12 cellular contexts compared by ENCODE assay signal in genomic region chr7:1925349-1925748, GRCh38.
DNase-seq lines count a peak whose midpoint lies in the region; ATAC-seq and FAIRE-seq lines count a peak whose summit lies in the region.
"Had no signal": no experiment of that assay in that cellular context is flagged by ENCODE, and none has a peak within 500 bp of the region (broad histone marks: within the 10 kb centered on the region; RNA-seq: fewer than 3 reads in every experiment).

No MANE protein-coding gene starts in this region.

- no peak overlapping the region for H3K27ac Mint-ChIP-seq in activated CD4-positive, alpha-beta T cell treated with anti-CD3 and anti-CD28 coated beads for 36 hours
- H3K27ac Mint-ChIP-seq in activated naive CD8-positive, alpha-beta T cell = peak overlapping the region; percentile 31
- peak overlapping the region in 1 of 2 donors; percentile 3 for H3K27ac Mint-ChIP-seq in natural killer cell treated with Interleukin-12 subunit alpha and Interleukin-12 subunit beta and Interleukin-15 and Interleukin-18, amount 100 ng/mL, for 72 hours

- no peaks in the 10 kb centered on the region for H3K9me3 Mint-ChIP-seq in activated CD4-positive, alpha-beta T cell treated with anti-CD3 and anti-CD28 coated beads for 36 hours (ENCODE audit: low read depth)
- no peaks in the 10 kb centered on the region for H3K9me3 Mint-ChIP-seq in activated naive CD8-positive, alpha-beta T cell (ENCODE audit: low read depth)
- H3K9me3 Mint-ChIP-seq in natural killer cell treated with Interleukin-12 subunit alpha and Interleukin-12 subunit beta and Interleukin-15 and Interleukin-18, amount 100 ng/mL, for 72 hours = no peaks in the 10 kb centered on the region

- CTCF ChIA-PET in activated CD4-positive, alpha-beta T cell treated with anti-CD3 and anti-CD28 coated beads for 36 hours (lab: Charles Lee) = no interaction called here

- peaks cover 86% of the 10 kb centered on the region for H3K4me1 Mint-ChIP-seq in activated CD4-positive, alpha-beta T cell treated with anti-CD3 and anti-CD28 coated beads for 36 hours
- H3K4me1 Mint-ChIP-seq in activated naive CD8-positive, alpha-beta T cell (ENCODE audit: low read depth) = peaks cover 72% of the 10 kb centered on the region
- H3K4me1 Mint-ChIP-seq in natural killer cell treated with Interleukin-12 subunit alpha and Interleukin-12 subunit beta and Interleukin-15 and Interleukin-18, amount 100 ng/mL, for 72 hours (ENCODE audit: low read depth in 2 of 2) = peaks cover 32 to 38% of the 10 kb centered on the region in 2 donors

- no peak for ATAC-seq in activated CD4-positive, alpha-beta T cell treated with anti-CD3 and anti-CD28 coated beads for 36 hours
- no peak for ATAC-seq in natural killer cell treated with Interleukin-12 subunit alpha and Interleukin-12 subunit beta and Interleukin-15 and Interleukin-18, amount 100 ng/mL, for 72 hours
- ATAC-seq in HG02678 (IDR thresholded peaks at IDR 0.05; ENCODE audit: unreplicated experiment) = no peak
- ATAC-seq: mucosa of descending colon had no signal

- FAIRE-seq in frontal cortex (lab: Jason Lieb, UNC) = no peak
- no peak for FAIRE-seq in GM19239 (lab: Jason Lieb, UNC)
- FAIRE-seq: TTC549 had no signal

- H3K36me3 Mint-ChIP-seq in activated CD4-positive, alpha-beta T cell treated with anti-CD3 and anti-CD28 coated beads for 36 hours (ENCODE audit: low read depth) = peaks cover 19% of the 10 kb centered on the region
- H3K36me3 Mint-ChIP-seq in activated naive CD8-positive, alpha-beta T cell = peaks cover 10% of the 10 kb centered on the region
- H3K36me3 Mint-ChIP-seq in natural killer cell treated with Interleukin-12 subunit alpha and Interleukin-12 subunit beta and Interleukin-15 and Interleukin-18, amount 100 ng/mL, for 72 hours = no peaks in the 10 kb centered on the region

- H3K27me3 Mint-ChIP-seq in activated CD4-positive, alpha-beta T cell treated with anti-CD3 and anti-CD28 coated beads for 36 hours = peaks cover 21% of the 10 kb centered on the region
- no peaks in the 10 kb centered on the region for H3K27me3 Mint-ChIP-seq in activated naive CD8-positive, alpha-beta T cell
- H3K27me3 Mint-ChIP-seq in natural killer cell treated with Interleukin-12 subunit alpha and Interleukin-12 subunit beta and Interleukin-15 and Interleukin-18, amount 100 ng/mL, for 72 hours = no peaks in the 10 kb centered on the region

- POLR2A ChIA-PET in activated CD4-positive, alpha-beta T cell treated with anti-CD3 and anti-CD28 coated beads for 36 hours (lab: Charles Lee) = no interaction called here

- intact Hi-C loops in activated CD4-positive, alpha-beta T cell treated with anti-CD3 and anti-CD28 coated beads for 36 hours (cut with DNase I, micrococcal nuclease) = loop anchor here in 1 of 2 experiments (5.0 kb wide), 1 partner anchor 353 kb away; the partner anchor contains the start of gene PSMG3

- in situ Hi-C loops in KBM-7 (cut with MboI; ENCODE audit: low pct_unique_long_range_greater_than_20kb, low sequenced_read_pairs) = no loop called here

- DNase-seq in activated CD4-positive, alpha-beta T cell treated with anti-CD3 and anti-CD28 coated beads for 36 hours = peak; percentile 45
- no peak for DNase-seq in activated CD4-positive, alpha-beta T cell treated with anti-CD3 and anti-CD28 coated beads, Interleukin-2, amount 50 U/mL, for 4 hours
- DNase-seq in KBM-7 = peak; percentile 55
- DNase-seq in natural killer cell treated with Interleukin-12 subunit alpha and Interleukin-12 subunit beta and Interleukin-15 and Interleukin-18, amount 100 ng/mL, for 72 hours (ENCODE audit: low spot score) = no peak
- no peak for DNase-seq in frontal cortex (ENCODE audit: low spot score in 2 of 2)
- no peak for DNase-seq in GM19239 (ENCODE audit: insufficient read length, low spot score)
- DNase-seq: COR-L47, mucosa of descending colon, NCI-H2081 had no signal

- peak overlapping the region; percentile 10 for H3K4me3 Mint-ChIP-seq in activated CD4-positive, alpha-beta T cell treated with anti-CD3 and anti-CD28 coated beads for 36 hours
- H3K4me3 Mint-ChIP-seq in activated naive CD8-positive, alpha-beta T cell = peak overlapping the region; percentile 74
- peak overlapping the region; percentile 7 for H3K4me3 Mint-ChIP-seq in natural killer cell treated with Interleukin-12 subunit alpha and Interleukin-12 subunit beta and Interleukin-15 and Interleukin-18, amount 100 ng/mL, for 72 hours

Comparison
In these comparisons a context has a peak if more than half of its experiments do, and no peak if none do; other contexts are left out.
1. DNase-seq: peak in activated CD4-positive, alpha-beta T cell treated with anti-CD3 and anti-CD28 coated beads for 36 hours (single experiment) and KBM-7 (single experiment); none in activated CD4-positive, alpha-beta T cell treated with anti-CD3 and anti-CD28 coated beads, Interleukin-2, amount 50 U/mL, for 4 hours (0 of 2), natural killer cell treated with Interleukin-12 subunit alpha and Interleukin-12 subunit beta and Interleukin-15 and Interleukin-18, amount 100 ng/mL, for 72 hours (single experiment), frontal cortex (0 of 2) and GM19239 (single experiment).
2. H3K4me3 Mint-ChIP-seq: peak in every context shown above with its lines; median percentile 74 in activated naive CD8-positive, alpha-beta T cell; 10 in activated CD4-positive, alpha-beta T cell treated with anti-CD3 and anti-CD28 coated beads for 36 hours; 7 in natural killer cell treated with Interleukin-12 subunit alpha and Interleukin-12 subunit beta and Interleukin-15 and Interleukin-18, amount 100 ng/mL, for 72 hours.